ENCODE assay signal across 1 cellular context in the genomic region with DNA sequence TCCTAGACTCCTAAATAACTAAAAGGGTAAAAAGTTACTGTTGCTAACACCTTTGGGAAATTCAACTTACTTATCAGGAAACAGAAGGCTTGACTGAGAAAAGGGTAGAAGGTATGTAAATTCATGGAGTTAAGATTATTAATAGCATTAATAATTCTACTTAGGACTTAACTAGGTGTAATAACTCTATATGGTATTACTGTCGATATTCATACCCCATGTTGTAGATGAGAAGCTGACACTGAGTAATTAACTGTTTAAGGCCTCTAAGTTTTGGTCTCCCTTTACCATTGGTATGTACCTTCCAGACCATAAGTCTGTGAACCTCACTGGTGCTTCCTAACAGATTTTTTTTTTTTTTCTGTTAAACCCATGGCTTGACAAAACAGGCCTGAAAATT.
TF ChIP-seq lines count a peak whose summit lies in the region.

No MANE protein-coding gene starts in this region.

TF ChIP-seq in HEK293, 187 proteins besides CTCF, POLR2A, EP300 and RAD21 (continued from another document):
- TF ChIP-seq, protein P1, sequence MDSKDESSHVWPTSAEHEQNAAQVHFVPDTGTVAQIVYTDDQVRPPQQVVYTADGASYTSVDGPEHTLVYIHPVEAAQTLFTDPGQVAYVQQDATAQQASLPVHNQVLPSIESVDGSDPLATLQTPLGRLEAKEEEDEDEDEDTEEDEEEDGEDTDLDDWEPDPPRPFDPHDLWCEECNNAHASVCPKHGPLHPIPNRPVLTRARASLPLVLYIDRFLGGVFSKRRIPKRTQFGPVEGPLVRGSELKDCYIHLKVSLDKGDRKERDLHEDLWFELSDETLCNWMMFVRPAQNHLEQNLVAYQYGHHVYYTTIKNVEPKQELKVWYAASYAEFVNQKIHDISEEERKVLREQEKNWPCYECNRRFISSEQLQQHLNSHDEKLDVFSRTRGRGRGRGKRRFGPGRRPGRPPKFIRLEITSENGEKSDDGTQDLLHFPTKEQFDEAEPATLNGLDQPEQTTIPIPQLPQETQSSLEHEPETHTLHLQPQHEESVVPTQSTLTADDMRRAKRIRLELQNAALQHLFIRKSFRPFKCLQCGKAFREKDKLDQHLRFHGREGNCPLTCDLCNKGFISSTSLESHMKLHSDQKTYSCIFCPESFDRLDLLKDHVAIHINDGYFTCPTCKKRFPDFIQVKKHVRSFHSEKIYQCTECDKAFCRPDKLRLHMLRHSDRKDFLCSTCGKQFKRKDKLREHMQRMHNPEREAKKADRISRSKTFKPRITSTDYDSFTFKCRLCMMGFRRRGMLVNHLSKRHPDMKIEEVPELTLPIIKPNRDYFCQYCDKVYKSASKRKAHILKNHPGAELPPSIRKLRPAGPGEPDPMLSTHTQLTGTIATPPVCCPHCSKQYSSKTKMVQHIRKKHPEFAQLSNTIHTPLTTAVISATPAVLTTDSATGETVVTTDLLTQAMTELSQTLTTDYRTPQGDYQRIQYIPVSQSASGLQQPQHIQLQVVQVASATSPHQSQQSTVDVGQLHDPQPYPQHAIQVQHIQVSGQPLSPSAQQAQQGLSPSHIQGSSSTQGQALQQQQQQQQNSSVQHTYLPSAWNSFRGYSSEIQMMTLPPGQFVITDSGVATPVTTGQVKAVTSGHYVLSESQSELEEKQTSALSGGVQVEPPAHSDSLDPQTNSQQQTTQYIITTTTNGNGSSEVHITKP (tag by site-specific recombination; IDR thresholded peaks at IDR 0.05) = peak; percentile 89
- TF ChIP-seq ZNF785 (tag by site-specific recombination; IDR thresholded peaks at IDR 0.05) = no peak
- no peak for TF ChIP-seq ZBTB21 (tag by site-specific recombination; IDR thresholded peaks at IDR 0.05)
TF ChIP-seq in HEK293: peak in this region for 1.
